ENCODE assay signal across 1 cellular context in the genomic region with DNA sequence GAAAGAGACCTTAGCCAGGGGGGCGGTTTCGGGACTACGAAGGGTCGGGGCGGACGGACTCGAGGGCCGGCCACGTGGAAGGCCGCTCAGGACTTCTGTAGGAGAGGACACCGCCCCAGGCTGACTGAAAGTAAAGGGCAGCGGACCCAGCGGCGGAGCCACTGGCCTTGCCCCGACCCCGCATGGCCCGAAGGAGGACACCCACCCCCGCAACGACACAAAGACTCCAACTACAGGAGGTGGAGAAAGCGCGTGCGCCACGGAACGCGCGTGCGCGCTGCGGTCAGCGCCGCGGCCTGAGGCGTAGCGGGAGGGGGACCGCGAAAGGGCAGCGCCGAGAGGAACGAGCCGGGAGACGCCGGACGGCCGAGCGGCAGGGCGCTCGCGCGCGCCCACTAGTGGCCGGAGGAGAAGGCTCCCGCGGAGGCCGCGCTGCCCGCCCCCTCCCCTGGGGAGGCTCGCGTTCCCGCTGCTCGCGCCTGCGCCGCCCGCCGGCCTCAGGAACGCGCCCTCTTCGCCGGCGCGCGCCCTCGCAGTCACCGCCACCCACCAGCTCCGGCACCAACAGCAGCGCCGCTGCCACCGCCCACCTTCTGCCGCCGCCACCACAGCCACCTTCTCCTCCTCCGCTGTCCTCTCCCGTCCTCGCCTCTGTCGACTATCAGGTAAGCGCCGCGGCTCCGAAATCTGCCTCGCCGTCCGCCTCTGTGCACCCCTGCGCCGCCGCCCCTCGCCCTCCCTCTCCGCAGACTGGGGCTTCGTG.
TF ChIP-seq lines count a peak whose summit lies in the region.

A gene (plus strand): TSS at position 533 of the 763 bp plus-strand sequence. CDS start 67,784 bp downstream, outside the sequence.

TF ChIP-seq in HepG2, 621 proteins besides CTCF, POLR2A, EP300 and RAD21 (continued from another document and continues in another):
- TF ChIP-seq, protein P1, sequence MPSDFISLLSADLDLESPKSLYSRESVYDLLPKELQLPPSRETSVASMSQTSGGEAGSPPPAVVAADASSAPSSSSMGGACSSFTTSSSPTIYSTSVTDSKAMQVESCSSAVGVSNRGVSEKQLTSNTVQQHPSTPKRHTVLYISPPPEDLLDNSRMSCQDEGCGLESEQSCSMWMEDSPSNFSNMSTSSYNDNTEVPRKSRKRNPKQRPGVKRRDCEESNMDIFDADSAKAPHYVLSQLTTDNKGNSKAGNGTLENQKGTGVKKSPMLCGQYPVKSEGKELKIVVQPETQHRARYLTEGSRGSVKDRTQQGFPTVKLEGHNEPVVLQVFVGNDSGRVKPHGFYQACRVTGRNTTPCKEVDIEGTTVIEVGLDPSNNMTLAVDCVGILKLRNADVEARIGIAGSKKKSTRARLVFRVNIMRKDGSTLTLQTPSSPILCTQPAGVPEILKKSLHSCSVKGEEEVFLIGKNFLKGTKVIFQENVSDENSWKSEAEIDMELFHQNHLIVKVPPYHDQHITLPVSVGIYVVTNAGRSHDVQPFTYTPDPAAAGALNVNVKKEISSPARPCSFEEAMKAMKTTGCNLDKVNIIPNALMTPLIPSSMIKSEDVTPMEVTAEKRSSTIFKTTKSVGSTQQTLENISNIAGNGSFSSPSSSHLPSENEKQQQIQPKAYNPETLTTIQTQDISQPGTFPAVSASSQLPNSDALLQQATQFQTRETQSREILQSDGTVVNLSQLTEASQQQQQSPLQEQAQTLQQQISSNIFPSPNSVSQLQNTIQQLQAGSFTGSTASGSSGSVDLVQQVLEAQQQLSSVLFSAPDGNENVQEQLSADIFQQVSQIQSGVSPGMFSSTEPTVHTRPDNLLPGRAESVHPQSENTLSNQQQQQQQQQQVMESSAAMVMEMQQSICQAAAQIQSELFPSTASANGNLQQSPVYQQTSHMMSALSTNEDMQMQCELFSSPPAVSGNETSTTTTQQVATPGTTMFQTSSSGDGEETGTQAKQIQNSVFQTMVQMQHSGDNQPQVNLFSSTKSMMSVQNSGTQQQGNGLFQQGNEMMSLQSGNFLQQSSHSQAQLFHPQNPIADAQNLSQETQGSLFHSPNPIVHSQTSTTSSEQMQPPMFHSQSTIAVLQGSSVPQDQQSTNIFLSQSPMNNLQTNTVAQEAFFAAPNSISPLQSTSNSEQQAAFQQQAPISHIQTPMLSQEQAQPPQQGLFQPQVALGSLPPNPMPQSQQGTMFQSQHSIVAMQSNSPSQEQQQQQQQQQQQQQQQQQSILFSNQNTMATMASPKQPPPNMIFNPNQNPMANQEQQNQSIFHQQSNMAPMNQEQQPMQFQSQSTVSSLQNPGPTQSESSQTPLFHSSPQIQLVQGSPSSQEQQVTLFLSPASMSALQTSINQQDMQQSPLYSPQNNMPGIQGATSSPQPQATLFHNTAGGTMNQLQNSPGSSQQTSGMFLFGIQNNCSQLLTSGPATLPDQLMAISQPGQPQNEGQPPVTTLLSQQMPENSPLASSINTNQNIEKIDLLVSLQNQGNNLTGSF (CRISPR knock-in tag; IDR thresholded peaks at IDR 0.05): peak; percentile 67; the same call in 1 of the 2 replicates
- TF ChIP-seq HNRNPK (IDR thresholded peaks at IDR 0.05; ENCODE audit: low read depth, low read length, poor library complexity, severe bottlenecking) (peak; percentile 82), SP2 (CRISPR knock-in tag; IDR thresholded peaks at IDR 0.05) (peak; percentile 30; the same call in 1 of the 2 replicates), RBM39 (IDR thresholded peaks at IDR 0.05; ENCODE audit: low read depth, low read length, poor library complexity, severe bottlenecking) (peak; percentile 20), RFX1 (IDR thresholded peaks at IDR 0.05) (no peak), POLR2AphosphoS2 (IDR thresholded peaks at IDR 0.05; ENCODE audit: low read depth, low read length) (no peak), ATRX (CRISPR knock-in tag; IDR thresholded peaks at IDR 0.05; ENCODE audit: borderline replicate concordance) (no peak), MEIS2 (CRISPR knock-in tag; IDR thresholded peaks at IDR 0.05) (peak; percentile 69; the same call in 1 of the 2 replicates), GATAD1 (CRISPR knock-in tag; IDR thresholded peaks at IDR 0.05) (peak; percentile 49), ZNF558 (CRISPR knock-in tag; IDR thresholded peaks at IDR 0.05; ENCODE audit: borderline replicate concordance) (no peak; the same call in 1 of the 2 replicates), HES4 (CRISPR knock-in tag; IDR thresholded peaks at IDR 0.05; ENCODE audit: borderline replicate concordance) (no peak), NFATC3 (CRISPR knock-in tag; IDR thresholded peaks at IDR 0.05) (no peak), PCBP2 (optimal IDR thresholded peaks at IDR 0.05; ENCODE audit: low read depth, low read length, poor library complexity, severe bottlenecking) (no peak), MBNL3 (CRISPR knock-in tag; conservative IDR thresholded peaks at IDR 0.05) (no peak), AHR (CRISPR knock-in tag; IDR thresholded peaks at IDR 0.05) (no peak), ZNF317 (CRISPR knock-in tag; IDR thresholded peaks at IDR 0.05) (no peak), ZFYVE20 (CRISPR knock-in tag; IDR thresholded peaks at IDR 0.05; ENCODE audit: borderline replicate concordance, low read depth) (no peak), DR1 (CRISPR knock-in tag; IDR thresholded peaks at IDR 0.05) (no peak; the same call in 1 of the 2 replicates), XBP1 (CRISPR knock-in tag; IDR thresholded peaks at IDR 0.05) (no peak)
- TF ChIP-seq, protein P2, sequence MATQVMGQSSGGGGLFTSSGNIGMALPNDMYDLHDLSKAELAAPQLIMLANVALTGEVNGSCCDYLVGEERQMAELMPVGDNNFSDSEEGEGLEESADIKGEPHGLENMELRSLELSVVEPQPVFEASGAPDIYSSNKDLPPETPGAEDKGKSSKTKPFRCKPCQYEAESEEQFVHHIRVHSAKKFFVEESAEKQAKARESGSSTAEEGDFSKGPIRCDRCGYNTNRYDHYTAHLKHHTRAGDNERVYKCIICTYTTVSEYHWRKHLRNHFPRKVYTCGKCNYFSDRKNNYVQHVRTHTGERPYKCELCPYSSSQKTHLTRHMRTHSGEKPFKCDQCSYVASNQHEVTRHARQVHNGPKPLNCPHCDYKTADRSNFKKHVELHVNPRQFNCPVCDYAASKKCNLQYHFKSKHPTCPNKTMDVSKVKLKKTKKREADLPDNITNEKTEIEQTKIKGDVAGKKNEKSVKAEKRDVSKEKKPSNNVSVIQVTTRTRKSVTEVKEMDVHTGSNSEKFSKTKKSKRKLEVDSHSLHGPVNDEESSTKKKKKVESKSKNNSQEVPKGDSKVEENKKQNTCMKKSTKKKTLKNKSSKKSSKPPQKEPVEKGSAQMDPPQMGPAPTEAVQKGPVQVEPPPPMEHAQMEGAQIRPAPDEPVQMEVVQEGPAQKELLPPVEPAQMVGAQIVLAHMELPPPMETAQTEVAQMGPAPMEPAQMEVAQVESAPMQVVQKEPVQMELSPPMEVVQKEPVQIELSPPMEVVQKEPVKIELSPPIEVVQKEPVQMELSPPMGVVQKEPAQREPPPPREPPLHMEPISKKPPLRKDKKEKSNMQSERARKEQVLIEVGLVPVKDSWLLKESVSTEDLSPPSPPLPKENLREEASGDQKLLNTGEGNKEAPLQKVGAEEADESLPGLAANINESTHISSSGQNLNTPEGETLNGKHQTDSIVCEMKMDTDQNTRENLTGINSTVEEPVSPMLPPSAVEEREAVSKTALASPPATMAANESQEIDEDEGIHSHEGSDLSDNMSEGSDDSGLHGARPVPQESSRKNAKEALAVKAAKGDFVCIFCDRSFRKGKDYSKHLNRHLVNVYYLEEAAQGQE (IDR thresholded peaks at IDR 0.05; ENCODE audit: borderline replicate concordance in 1 of 2, low read depth in 1 of 2, low read length in 2 of 2): no peak
- TF ChIP-seq, protein P3, sequence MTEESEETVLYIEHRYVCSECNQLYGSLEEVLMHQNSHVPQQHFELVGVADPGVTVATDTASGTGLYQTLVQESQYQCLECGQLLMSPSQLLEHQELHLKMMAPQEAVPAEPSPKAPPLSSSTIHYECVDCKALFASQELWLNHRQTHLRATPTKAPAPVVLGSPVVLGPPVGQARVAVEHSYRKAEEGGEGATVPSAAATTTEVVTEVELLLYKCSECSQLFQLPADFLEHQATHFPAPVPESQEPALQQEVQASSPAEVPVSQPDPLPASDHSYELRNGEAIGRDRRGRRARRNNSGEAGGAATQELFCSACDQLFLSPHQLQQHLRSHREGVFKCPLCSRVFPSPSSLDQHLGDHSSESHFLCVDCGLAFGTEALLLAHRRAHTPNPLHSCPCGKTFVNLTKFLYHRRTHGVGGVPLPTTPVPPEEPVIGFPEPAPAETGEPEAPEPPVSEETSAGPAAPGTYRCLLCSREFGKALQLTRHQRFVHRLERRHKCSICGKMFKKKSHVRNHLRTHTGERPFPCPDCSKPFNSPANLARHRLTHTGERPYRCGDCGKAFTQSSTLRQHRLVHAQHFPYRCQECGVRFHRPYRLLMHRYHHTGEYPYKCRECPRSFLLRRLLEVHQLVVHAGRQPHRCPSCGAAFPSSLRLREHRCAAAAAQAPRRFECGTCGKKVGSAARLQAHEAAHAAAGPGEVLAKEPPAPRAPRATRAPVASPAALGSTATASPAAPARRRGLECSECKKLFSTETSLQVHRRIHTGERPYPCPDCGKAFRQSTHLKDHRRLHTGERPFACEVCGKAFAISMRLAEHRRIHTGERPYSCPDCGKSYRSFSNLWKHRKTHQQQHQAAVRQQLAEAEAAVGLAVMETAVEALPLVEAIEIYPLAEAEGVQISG (CRISPR knock-in tag; IDR thresholded peaks at IDR 0.05): peak; percentile 98
- TF ChIP-seq, protein P4, sequence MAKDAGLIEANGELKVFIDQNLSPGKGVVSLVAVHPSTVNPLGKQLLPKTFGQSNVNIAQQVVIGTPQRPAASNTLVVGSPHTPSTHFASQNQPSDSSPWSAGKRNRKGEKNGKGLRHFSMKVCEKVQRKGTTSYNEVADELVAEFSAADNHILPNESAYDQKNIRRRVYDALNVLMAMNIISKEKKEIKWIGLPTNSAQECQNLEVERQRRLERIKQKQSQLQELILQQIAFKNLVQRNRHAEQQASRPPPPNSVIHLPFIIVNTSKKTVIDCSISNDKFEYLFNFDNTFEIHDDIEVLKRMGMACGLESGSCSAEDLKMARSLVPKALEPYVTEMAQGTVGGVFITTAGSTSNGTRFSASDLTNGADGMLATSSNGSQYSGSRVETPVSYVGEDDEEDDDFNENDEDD (CRISPR knock-in tag; IDR thresholded peaks at IDR 0.05; ENCODE audit: borderline replicate concordance): peak; percentile 72; the same call in 1 of the 2 replicates
- TF ChIP-seq, protein P5, sequence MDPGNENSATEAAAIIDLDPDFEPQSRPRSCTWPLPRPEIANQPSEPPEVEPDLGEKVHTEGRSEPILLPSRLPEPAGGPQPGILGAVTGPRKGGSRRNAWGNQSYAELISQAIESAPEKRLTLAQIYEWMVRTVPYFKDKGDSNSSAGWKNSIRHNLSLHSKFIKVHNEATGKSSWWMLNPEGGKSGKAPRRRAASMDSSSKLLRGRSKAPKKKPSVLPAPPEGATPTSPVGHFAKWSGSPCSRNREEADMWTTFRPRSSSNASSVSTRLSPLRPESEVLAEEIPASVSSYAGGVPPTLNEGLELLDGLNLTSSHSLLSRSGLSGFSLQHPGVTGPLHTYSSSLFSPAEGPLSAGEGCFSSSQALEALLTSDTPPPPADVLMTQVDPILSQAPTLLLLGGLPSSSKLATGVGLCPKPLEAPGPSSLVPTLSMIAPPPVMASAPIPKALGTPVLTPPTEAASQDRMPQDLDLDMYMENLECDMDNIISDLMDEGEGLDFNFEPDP (CRISPR knock-in tag; conservative IDR thresholded peaks at IDR 0.05): no peak
- TF ChIP-seq, protein P6, sequence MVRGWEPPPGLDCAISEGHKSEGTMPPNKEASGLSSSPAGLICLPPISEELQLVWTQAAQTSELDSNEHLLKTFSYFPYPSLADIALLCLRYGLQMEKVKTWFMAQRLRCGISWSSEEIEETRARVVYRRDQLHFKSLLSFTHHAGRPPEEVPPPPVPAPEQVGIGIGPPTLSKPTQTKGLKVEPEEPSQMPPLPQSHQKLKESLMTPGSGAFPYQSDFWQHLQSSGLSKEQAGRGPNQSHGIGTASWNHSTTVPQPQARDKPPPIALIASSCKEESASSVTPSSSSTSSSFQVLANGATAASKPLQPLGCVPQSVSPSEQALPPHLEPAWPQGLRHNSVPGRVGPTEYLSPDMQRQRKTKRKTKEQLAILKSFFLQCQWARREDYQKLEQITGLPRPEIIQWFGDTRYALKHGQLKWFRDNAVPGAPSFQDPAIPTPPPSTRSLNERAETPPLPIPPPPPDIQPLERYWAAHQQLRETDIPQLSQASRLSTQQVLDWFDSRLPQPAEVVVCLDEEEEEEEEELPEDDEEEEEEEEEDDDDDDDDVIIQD (CRISPR knock-in tag; IDR thresholded peaks at IDR 0.05; ENCODE audit: low read depth): no peak
- TF ChIP-seq, protein P7, sequence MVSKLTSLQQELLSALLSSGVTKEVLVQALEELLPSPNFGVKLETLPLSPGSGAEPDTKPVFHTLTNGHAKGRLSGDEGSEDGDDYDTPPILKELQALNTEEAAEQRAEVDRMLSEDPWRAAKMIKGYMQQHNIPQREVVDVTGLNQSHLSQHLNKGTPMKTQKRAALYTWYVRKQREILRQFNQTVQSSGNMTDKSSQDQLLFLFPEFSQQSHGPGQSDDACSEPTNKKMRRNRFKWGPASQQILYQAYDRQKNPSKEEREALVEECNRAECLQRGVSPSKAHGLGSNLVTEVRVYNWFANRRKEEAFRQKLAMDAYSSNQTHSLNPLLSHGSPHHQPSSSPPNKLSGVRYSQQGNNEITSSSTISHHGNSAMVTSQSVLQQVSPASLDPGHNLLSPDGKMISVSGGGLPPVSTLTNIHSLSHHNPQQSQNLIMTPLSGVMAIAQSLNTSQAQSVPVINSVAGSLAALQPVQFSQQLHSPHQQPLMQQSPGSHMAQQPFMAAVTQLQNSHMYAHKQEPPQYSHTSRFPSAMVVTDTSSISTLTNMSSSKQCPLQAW (CRISPR knock-in tag; IDR thresholded peaks at IDR 0.05): no peak; the same call in 1 of the 2 replicates
- TF ChIP-seq, protein P8, sequence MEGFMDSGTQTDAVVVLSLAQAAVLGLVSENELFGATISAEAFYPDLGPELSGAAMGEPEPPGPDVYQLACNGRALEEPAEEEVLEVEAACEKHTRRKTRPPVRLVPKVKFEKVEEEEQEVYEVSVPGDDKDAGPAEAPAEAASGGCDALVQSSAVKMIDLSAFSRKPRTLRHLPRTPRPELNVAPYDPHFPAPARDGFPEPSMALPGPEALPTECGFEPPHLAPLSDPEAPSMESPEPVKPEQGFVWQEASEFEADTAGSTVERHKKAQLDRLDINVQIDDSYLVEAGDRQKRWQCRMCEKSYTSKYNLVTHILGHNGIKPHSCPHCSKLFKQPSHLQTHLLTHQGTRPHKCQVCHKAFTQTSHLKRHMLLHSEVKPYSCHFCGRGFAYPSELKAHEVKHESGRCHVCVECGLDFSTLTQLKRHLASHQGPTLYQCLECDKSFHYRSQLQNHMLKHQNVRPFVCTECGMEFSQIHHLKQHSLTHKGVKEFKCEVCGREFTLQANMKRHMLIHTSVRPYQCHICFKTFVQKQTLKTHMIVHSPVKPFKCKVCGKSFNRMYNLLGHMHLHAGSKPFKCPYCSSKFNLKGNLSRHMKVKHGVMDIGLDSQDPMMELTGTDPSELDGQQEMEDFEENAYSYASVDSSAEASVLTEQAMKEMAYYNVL (CRISPR knock-in tag; IDR thresholded peaks at IDR 0.05; ENCODE audit: borderline replicate concordance): no peak
